Comparison of ENCODE assay signal across 8 cellular contexts in the genomic region with DNA sequence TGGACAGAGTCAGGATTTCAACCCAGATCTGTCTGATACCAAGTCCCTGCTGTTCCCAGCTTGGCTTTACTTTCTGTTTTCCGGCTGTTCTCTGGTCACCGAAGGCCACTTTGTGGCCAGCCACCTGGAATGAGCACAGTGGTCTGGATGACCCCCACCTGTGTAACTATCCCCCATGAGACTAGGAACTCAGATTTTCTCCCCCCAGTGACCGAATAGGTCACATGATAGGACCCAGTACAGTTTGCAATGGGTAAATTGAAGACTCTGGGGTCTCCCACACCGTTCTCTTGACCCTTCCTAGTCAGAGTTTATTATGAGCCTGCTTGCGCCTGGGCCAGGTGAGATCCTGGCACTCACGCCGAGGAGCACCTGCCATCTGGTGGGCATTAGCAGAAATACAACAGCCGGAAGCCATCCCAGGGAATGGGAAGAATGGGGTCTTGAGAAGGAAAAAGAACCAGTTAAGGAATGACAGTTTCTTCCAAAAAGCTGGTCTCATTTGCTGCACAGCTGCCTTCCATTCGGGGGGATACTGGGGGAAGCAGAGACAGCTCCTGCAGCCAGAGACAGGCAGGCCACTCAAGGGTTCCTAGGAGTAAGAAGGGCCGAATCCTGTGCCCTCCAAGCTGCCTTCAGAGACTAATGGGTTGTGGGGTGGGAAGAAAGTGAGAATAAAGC. TPM values are rescaled to one million over a fixed set of nuclear protein-coding genes. Genes with fewer than 3 reads are reported as not detected.
DNase-seq lines count a peak whose midpoint lies in the region; ATAC-seq, FAIRE-seq and TF ChIP-seq lines count a peak whose summit lies in the region.

No MANE protein-coding gene starts in this region.

- FAIRE-seq in D721Med (lab: Jason Lieb, UNC): no peak
- FAIRE-seq in small intestine (lab: Jason Lieb, UNC): no peak

- H3K27me3 ChIP-seq in small intestine (ENCODE audit: control insufficient read depth in 2 of 2, insufficient read depth in 2 of 2, low read length in 2 of 2): no peaks in the 10 kb centered on the region

- POLR2A ChIA-PET in activated naive CD8-positive, alpha-beta T cell treated with anti-CD3 and anti-CD28 coated beads, Interleukin-2, amount 10 ng/mL, durations not matched to agents 7 days and 5 days (lab: Charles Lee): interaction anchor here (1.2 kb wide), 1 partner anchor 46 kb away, joined by 3 read pairs; a partner anchor contains a TSS

- H3K4me1 ChIP-seq in small intestine (ENCODE audit: control insufficient read depth in 2 of 2, insufficient read depth in 1 of 2, low read depth in 1 of 2, low read length in 1 of 2): no peaks in the 10 kb centered on the region

- H3K4me3 Mint-ChIP-seq in activated naive CD8-positive, alpha-beta T cell treated with anti-CD3 and anti-CD28 coated beads, Interleukin-2, amount 10 ng/mL, durations not matched to agents 7 days and 5 days: no peak overlapping the region

- TF ChIP-seq CTCF in D721Med (IDR thresholded peaks at IDR 0.05; ENCODE audit: insufficient read depth, missing control alignments): peak; percentile 94

- no peaks in the 10 kb centered on the region for H3K36me3 Mint-ChIP-seq in activated naive CD8-positive, alpha-beta T cell treated with anti-CD3 and anti-CD28 coated beads, Interleukin-2, amount 10 ng/mL, durations not matched to agents 7 days and 5 days

- H3K9me3 Mint-ChIP-seq in activated naive CD8-positive, alpha-beta T cell treated with anti-CD3 and anti-CD28 coated beads, Interleukin-2, amount 10 ng/mL, durations not matched to agents 7 days and 5 days: no peaks in the 10 kb centered on the region

- no peaks in the 10 kb centered on the region for H3K27me3 Mint-ChIP-seq in activated naive CD8-positive, alpha-beta T cell treated with anti-CD3 and anti-CD28 coated beads, Interleukin-2, amount 10 ng/mL, durations not matched to agents 7 days and 5 days

- no peaks in the 10 kb centered on the region for H3K36me3 ChIP-seq in small intestine (ENCODE audit: control insufficient read depth in 2 of 2, insufficient read depth in 2 of 2, low read length in 2 of 2)

- WGBS in small intestine, 3 donors: 22 to 33% (median 23%) methylated on average over 10 of the region's 10 CpGs

- no peaks in the 10 kb centered on the region for H3K9me3 ChIP-seq in small intestine (ENCODE audit: control insufficient read depth, low read depth)

- DNase-seq in D721Med (ENCODE audit: insufficient read length, low spot score) (peak; percentile 66), HuH-7.5 (ENCODE audit: low spot score) (peak; percentile 84), SK-N-DZ (ENCODE audit: low spot score) (peak; percentile 66), left ventricle myocardium superior (peak; percentile 68), small intestine (peak; percentile 54)
- DNase-seq in activated naive CD8-positive, alpha-beta T cell treated with anti-CD3 and anti-CD28 coated beads, Interleukin-2, amount 10 ng/mL, durations not matched to agents 7 days and 5 days: peak; percentile 55

- no peak overlapping the region for H3K27ac ChIP-seq in small intestine (ENCODE audit: low read depth in 1 of 2, low read length in 1 of 2)

- intact Hi-C loops in left ventricle myocardium superior (cut with micrococcal nuclease): loop anchor here (5.0 kb wide), 1 partner anchor 66 kb away; no protein-coding TSS in a partner anchor

- peak overlapping the region; percentile 7 for H3K27ac Mint-ChIP-seq in activated naive CD8-positive, alpha-beta T cell treated with anti-CD3 and anti-CD28 coated beads, Interleukin-2, amount 10 ng/mL, durations not matched to agents 7 days and 5 days

- ATAC-seq in activated naive CD8-positive, alpha-beta T cell treated with anti-CD3 and anti-CD28 coated beads, Interleukin-2, amount 10 ng/mL, durations not matched to agents 7 days and 5 days (ENCODE audit: low read depth): peak; percentile 65
- peak; percentile 76 for ATAC-seq in left ventricle myocardium superior
- ATAC-seq in HG02840 (IDR thresholded peaks at IDR 0.05; ENCODE audit: low FRiP score, unreplicated experiment): no peak
- no peak for ATAC-seq in HG02759 (IDR thresholded peaks at IDR 0.05; ENCODE audit: unreplicated experiment)

- peaks cover 11% of the 10 kb centered on the region for H3K4me1 Mint-ChIP-seq in activated naive CD8-positive, alpha-beta T cell treated with anti-CD3 and anti-CD28 coated beads, Interleukin-2, amount 10 ng/mL, durations not matched to agents 7 days and 5 days

- H3K4me3 ChIP-seq in small intestine (ENCODE audit: low read depth in 1 of 2, low read length in 2 of 2): no peak overlapping the region

RNA-seq across cellular contexts. Expression of a gene that starts 7.1 kb away (rescaled TPM):
- 57.6 and 72.8 TPM in 2 replicates for polyA plus RNA-seq in SK-N-DZ (2014; cell fraction: cytosol; rRNA removed)
- polyA plus RNA-seq in SK-N-DZ (2014; cell fraction: nucleus; rRNA removed): 69.4 and 85.5 TPM in 2 replicates
- 1 to 10 TPM; 1.4 to 1.6 TPM for total RNA-seq in activated naive CD8-positive, alpha-beta T cell treated with anti-CD3 and anti-CD28 coated beads, Interleukin-2, amount 10 ng/mL, durations not matched to agents 7 days and 5 days
- 39.7 TPM for total RNA-seq in left ventricle myocardium superior
- polyA plus RNA-seq in small intestine: 1 to 10 TPM; 1.1 to 6.5 (median 3.2) TPM

RNA-seq across cellular contexts. Expression of a gene that starts 19.5 kb away (rescaled TPM):
- 12.6 and 15.4 TPM in 2 replicates for polyA plus RNA-seq in SK-N-DZ (2014; cell fraction: cytosol; rRNA removed)
- polyA plus RNA-seq in SK-N-DZ (2014; cell fraction: nucleus; rRNA removed): 4.0 and 6.7 TPM in 2 replicates
- total RNA-seq in activated naive CD8-positive, alpha-beta T cell treated with anti-CD3 and anti-CD28 coated beads, Interleukin-2, amount 10 ng/mL, durations not matched to agents 7 days and 5 days: 1 to 10 TPM; 9.4 to 9.5 TPM
- 8.0 TPM for total RNA-seq in left ventricle myocardium superior
- polyA plus RNA-seq in small intestine: 10 to 100 TPM in 1 of 3 donors, 1 to 10 TPM in 2; 2.9 to 13.8 (median 4.6) TPM

RNA-seq across cellular contexts. Expression of a gene that starts 19.6 kb away (rescaled TPM):
- polyA plus RNA-seq in SK-N-DZ (2014; cell fraction: cytosol; rRNA removed): 48.6 and 61.0 TPM in 2 replicates
- polyA plus RNA-seq in SK-N-DZ (2014; cell fraction: nucleus; rRNA removed): 70.0 and 146 TPM in 2 replicates
- total RNA-seq in activated naive CD8-positive, alpha-beta T cell treated with anti-CD3 and anti-CD28 coated beads, Interleukin-2, amount 10 ng/mL, durations not matched to agents 7 days and 5 days: 10 to 100 TPM; 64.2 to 65.3 TPM
- total RNA-seq in left ventricle myocardium superior: 17.4 TPM
- polyA plus RNA-seq in small intestine: 10 to 100 TPM in 1 of 3 donors, 1 to 10 TPM in 2; 4.9 to 14.9 (median 4.9) TPM

RNA-seq across cellular contexts. Expression of a gene that starts 45.9 kb away (rescaled TPM):
- polyA plus RNA-seq in SK-N-DZ (2014; cell fraction: cytosol; rRNA removed): 35.5 and 44.0 TPM in 2 replicates
- 21.8 and 23.4 TPM in 2 replicates for polyA plus RNA-seq in SK-N-DZ (2014; cell fraction: nucleus; rRNA removed)
- 10 to 100 TPM; 24.1 to 25.9 TPM for total RNA-seq in activated naive CD8-positive, alpha-beta T cell treated with anti-CD3 and anti-CD28 coated beads, Interleukin-2, amount 10 ng/mL, durations not matched to agents 7 days and 5 days
- total RNA-seq in left ventricle myocardium superior: 21.6 TPM
- polyA plus RNA-seq in small intestine: 10 to 100 TPM in 1 of 3 donors, 1 to 10 TPM in 2; 4.1 to 28.4 (median 5.6) TPM

RNA-seq across cellular contexts. Expression of a gene that starts 46.1 kb away (rescaled TPM):
- 45.3 and 47.4 TPM in 2 replicates for polyA plus RNA-seq in SK-N-DZ (2014; cell fraction: cytosol; rRNA removed)
- polyA plus RNA-seq in SK-N-DZ (2014; cell fraction: nucleus; rRNA removed): 103 and 114 TPM in 2 replicates
- total RNA-seq in activated naive CD8-positive, alpha-beta T cell treated with anti-CD3 and anti-CD28 coated beads, Interleukin-2, amount 10 ng/mL, durations not matched to agents 7 days and 5 days: 10 to 100 TPM; 14.9 to 16.3 TPM
- total RNA-seq in left ventricle myocardium superior: 16.6 TPM
- polyA plus RNA-seq in small intestine: 1 to 10 TPM; 4.1 to 5.6 (median 4.9) TPM

Comparison
In these comparisons a context has a peak if more than half of its experiments do, and no peak if none do; other contexts are left out.
1. ATAC-seq: peak in activated naive CD8-positive, alpha-beta T cell treated with anti-CD3 and anti-CD28 coated beads, Interleukin-2, amount 10 ng/mL, durations not matched to agents 7 days and 5 days (single experiment) and left ventricle myocardium superior (single experiment); none in HG02840 (single experiment) and HG02759 (single experiment).
2. RNA of a gene that starts 7.1 kb away (total RNA-seq): 39.7 TPM in left ventricle myocardium superior (single experiment); 1.4 to 1.6 TPM in activated naive CD8-positive, alpha-beta T cell treated with anti-CD3 and anti-CD28 coated beads, Interleukin-2, amount 10 ng/mL, durations not matched to agents 7 days and 5 days; every median in the first group is over 10 times any median in the second.
3. Peak in every context shown above with its lines, with median percentiles within 50 percentile points of each other: DNase-seq.